Comparison of ENCODE assay signal across 8 cellular contexts in genomic region chr13:36919833-36920611, GRCh38. TPM values are rescaled to one million over a fixed set of nuclear protein-coding genes. Genes with fewer than 3 reads are reported as not detected.
DNase-seq lines count a peak whose midpoint lies in the region; ATAC-seq and TF ChIP-seq lines count a peak whose summit lies in the region.

TSS of gene SMAD9 (minus strand) at chr13:36920238. CDS start at chr13:36879689, 40,549 bp downstream.

- H2BK20ac ChIP-seq in IMR-90 (ENCODE audit: low read depth, low read length): peak within 1 kb of the TSS; percentile 76

- H3K4me3 ChIP-seq in IMR-90 (ENCODE audit: insufficient read depth, low read depth, low read length): peak within 1 kb of the TSS; percentile 78
- peak within 1 kb of the TSS; percentile 60 to 95 for H3K4me3 ChIP-seq in SK-N-SH (ENCODE audit: low read depth in 2 of 2, low read length in 1 of 2)
- H3K4me3 ChIP-seq in duodenal mucosa (ENCODE audit: low read depth in 1 of 2, low read length in 2 of 2): peak within 1 kb of the TSS; percentile 27 to 60
- H3K4me3 ChIP-seq in right lobe of liver: peak within 1 kb of the TSS; percentile 35 to 50 (median 40)
- peak within 1 kb of the TSS; percentile 64 to 82 (median 70) for H3K4me3 ChIP-seq in stomach

- H3K56ac ChIP-seq in IMR-90 (ENCODE audit: extremely low read depth, insufficient read depth, low read length): peak within 1 kb of the TSS; percentile 84

- H4K5ac ChIP-seq in IMR-90 (ENCODE audit: low read depth, low read length): peak within 1 kb of the TSS; percentile 64

- H4K91ac ChIP-seq in IMR-90 (ENCODE audit: insufficient read depth, low read depth, low read length): peak within 1 kb of the TSS; percentile 77

- peak within 1 kb of the TSS; percentile 25; the same call in 1 of the 2 replicates for H2AK5ac ChIP-seq in IMR-90 (ENCODE audit: low read depth, low read length)

- no TSS peak for BruUV-seq in IMR-90 (replicated peaks; lab: Mats Ljungman, UMichigan)

- peak within 1 kb of the TSS; percentile 58 for H3K18ac ChIP-seq in IMR-90 (ENCODE audit: low read depth, low read length)

- H3K27ac ChIP-seq in IMR-90 (ENCODE audit: insufficient read depth, low read length) (peak within 1 kb of the TSS; percentile 79), SK-N-SH (ENCODE audit: low read depth in 2 of 2, low read length in 1 of 2) (peak within 1 kb of the TSS; percentile 84 to 96), duodenal mucosa (ENCODE audit: low read depth, low read length) (no peak within 1 kb of the TSS), right lobe of liver (no peak within 1 kb of the TSS), stomach (peak within 1 kb of the TSS; percentile 59 to 88 (median 74))

- peak within 1 kb of the TSS; percentile 79 for H3K4ac ChIP-seq in IMR-90 (ENCODE audit: low read depth, low read length)

- dilution Hi-C loops in IMR-90 (cut with HindIII; ENCODE audit: low sequenced_read_pairs, unreplicated experiment): no loop called here

- peaks cover 39% of the 10 kb centered on the region for H3K79me2 ChIP-seq in SK-N-SH (ENCODE audit: insufficient read depth)

- H3F3A ChIP-seq in SK-N-SH (replicated peaks; ENCODE audit: insufficient read depth): peaks cover 24% of the 10 kb centered on the region

- in situ Hi-C loops in IMR-90 (cut with MboI; ENCODE audit: low sequenced_read_pairs): no loop called here

- H2AK9ac ChIP-seq in IMR-90 (replicated peaks; ENCODE audit: low read depth, low read length, poor library complexity): peak within 1 kb of the TSS; percentile 30

- H3K27me3 ChIP-seq in IMR-90 (ENCODE audit: control insufficient read depth, insufficient read depth, low read length) (no peaks in the 10 kb centered on the region), SK-N-SH (ENCODE audit: insufficient read depth) (no peaks in the 10 kb centered on the region), duodenal mucosa (ENCODE audit: control insufficient read depth in 1 of 2, insufficient read depth in 2 of 2, low read length in 2 of 2) (peaks cover 6 to 35% of the 10 kb centered on the region in 2 donors), right lobe of liver (no peaks in the 10 kb centered on the region), stomach (peaks cover 0 to 35% (median 0%) of the 10 kb centered on the region in 3 donors)

- H3K14ac ChIP-seq in IMR-90 (replicated peaks; ENCODE audit: low read depth, low read length): peak within 1 kb of the TSS; percentile 80

- TF ChIP-seq RAD21 in IMR-90 (IDR thresholded peaks at IDR 0.05; ENCODE audit: low read length) (no peak), SK-N-SH (IDR thresholded peaks at IDR 0.05; ENCODE audit: low read length) (no peak)

- no peaks in the 10 kb centered on the region for H3K9me3 ChIP-seq in IMR-90 (ENCODE audit: control insufficient read depth, insufficient read depth, low read length)
- no peaks in the 10 kb centered on the region for H3K9me3 ChIP-seq in SK-N-SH
- H3K9me3 ChIP-seq in duodenal mucosa (ENCODE audit: control insufficient read depth in 1 of 2, low read length in 2 of 2): no peaks in the 10 kb centered on the region
- no peaks in the 10 kb centered on the region for H3K9me3 ChIP-seq in right lobe of liver
- H3K9me3 ChIP-seq in stomach: no peaks in the 10 kb centered on the region

- POLR2A ChIA-PET in IMR-90 (lab: Charles Lee; ENCODE audit: unreplicated experiment) (no interaction called here), SK-N-SH (lab: Yijun Ruan, JAX) (no interaction called here)

- peak within 1 kb of the TSS; percentile 92 for H2AFZ ChIP-seq in IMR-90 (replicated peaks; ENCODE audit: low read length, poor library complexity)
- H2AFZ ChIP-seq in SK-N-SH (ENCODE audit: low read depth): peak within 1 kb of the TSS; percentile 92

- TF ChIP-seq CTCF in IMR-90 (conservative IDR thresholded peaks at IDR 0.05; ENCODE audit: low read depth, low read length) (no peak), SK-N-SH (IDR thresholded peaks at IDR 0.05) (no peak), right lobe of liver (IDR thresholded peaks at IDR 0.05) (no peak), stomach (IDR thresholded peaks at IDR 0.05) (no peak)

- H4K20me1 ChIP-seq in IMR-90 (ENCODE audit: insufficient read depth, low read length) (peaks cover 5% of the 10 kb centered on the region; the same call in 1 of the 2 replicates), SK-N-SH (ENCODE audit: insufficient read depth) (no peaks in the 10 kb centered on the region)

- peaks cover 9% of the 10 kb centered on the region for H3K9me1 ChIP-seq in IMR-90 (ENCODE audit: insufficient read depth, low read length)

- WGBS in IMR-90 (ENCODE audit: extremely low coverage in 2 of 2, insufficient read length in 1 of 2), 2 experiments: 0% methylated on average over 24 of the region's 102 CpGs; no CpG with 5 or more reads in 1 of the 2 experiments
- WGBS in SK-N-SH (ENCODE audit: low lambda C conversion rate): 2% methylated on average over 16 of the region's 102 CpGs
- no CpG with 5 or more reads among the region's 102 CpGs for WGBS in right lobe of liver (ENCODE audit: insufficient coverage, low coverage, low lambda C conversion rate, missing lambda C conversion rate)
- 0 to 2% (median 1%) methylated on average over 25 to 100 of the region's 102 CpGs for WGBS in stomach, 5 donors

- H3K36me3 ChIP-seq in IMR-90 (ENCODE audit: control insufficient read depth, insufficient read depth, low read length): no peaks in the 10 kb centered on the region
- no peaks in the 10 kb centered on the region for H3K36me3 ChIP-seq in SK-N-SH (replicated peaks in 1 of 2; ENCODE audit: control insufficient read depth in 1 of 2, insufficient read depth in 2 of 2, low read length in 1 of 2)
- H3K36me3 ChIP-seq in duodenal mucosa (ENCODE audit: control insufficient read depth in 1 of 2, insufficient read depth in 2 of 2, low read length in 2 of 2): no peaks in the 10 kb centered on the region
- no peaks in the 10 kb centered on the region for H3K36me3 ChIP-seq in right lobe of liver
- H3K36me3 ChIP-seq in stomach: no peaks in the 10 kb centered on the region

- H4K8ac ChIP-seq in IMR-90 (ENCODE audit: low read depth in 2 of 2, low read length in 2 of 2): peak within 1 kb of the TSS; percentile 4 to 76; a peak in 1 of 4 replicates

- H3K4me1 ChIP-seq in IMR-90 (ENCODE audit: control insufficient read depth, insufficient read depth, low read length) (peaks cover 8% of the 10 kb centered on the region), SK-N-SH (ENCODE audit: control insufficient read depth in 1 of 2, insufficient read depth in 2 of 2, low read depth in 1 of 2, low read length in 1 of 2) (peaks cover 25 to 40% of the 10 kb centered on the region in 2 experiments; a peak in 3 of 4 replicates), duodenal mucosa (ENCODE audit: control insufficient read depth in 1 of 2, insufficient read depth in 2 of 2, low read length in 2 of 2) (peaks cover 0 to 4% of the 10 kb centered on the region in 2 donors), right lobe of liver (peaks cover 0 to 11% (median 0%) of the 10 kb centered on the region in 4 donors), stomach (peaks cover 11 to 44% (median 24%) of the 10 kb centered on the region in 4 donors)

- peak; percentile 89 for DNase-seq in COR-L47 (lab: John Stamatoyannopoulos, UW)
- peak; percentile 67 for DNase-seq in IMR-90
- peak; percentile 91 for DNase-seq in SK-N-SH
- DNase-seq in right lobe of liver: peak; percentile 69 to 77 (median 72)
- peak; percentile 82 for DNase-seq in stomach

- peak within 1 kb of the TSS; percentile 82 for H2BK5ac ChIP-seq in IMR-90 (ENCODE audit: low read depth, low read length, poor library complexity, severe bottlenecking)

- H3K9ac ChIP-seq in IMR-90 (ENCODE audit: low read depth, low read length) (peak within 1 kb of the TSS; percentile 89), SK-N-SH (peak within 1 kb of the TSS; percentile 83), duodenal mucosa (ENCODE audit: low read depth in 1 of 2, low read length in 2 of 2) (peak within 1 kb of the TSS in 1 of 2 donors; percentile 15)

- CTCF ChIA-PET in IMR-90 (lab: Yijun Ruan, JAX): no interaction called here
- CTCF ChIA-PET in SK-N-SH (lab: Yijun Ruan, JAX): interaction anchor here (0.9 to 1.8 kb wide), 3 partner anchors 53 to 71 kb away, joined by 3 to 5 read pairs (median 3); no protein-coding TSS in a partner anchor

- peak within 1 kb of the TSS; percentile 86 for H3K23ac ChIP-seq in IMR-90 (ENCODE audit: low read depth, low read length)

- peak within 1 kb of the TSS; percentile 85 for H2BK120ac ChIP-seq in IMR-90 (ENCODE audit: low read depth, low read length)

- H2BK15ac ChIP-seq in IMR-90 (ENCODE audit: low read depth, low read length): peak within 1 kb of the TSS; percentile 45; the same call in 1 of the 3 replicates

- TF ChIP-seq EP300 in SK-N-SH (IDR thresholded peaks at IDR 0.05; ENCODE audit: borderline replicate concordance in 1 of 2, low read depth in 1 of 2, low read length in 1 of 2) (no peak; a peak in 1 of 4 replicates), stomach (IDR thresholded peaks at IDR 0.05) (no peak)

- no peaks in the 10 kb centered on the region for H3K9me2 ChIP-seq in SK-N-SH

- H3K4me2 ChIP-seq in IMR-90 (ENCODE audit: low read depth, low read length) (peak within 1 kb of the TSS; percentile 83), SK-N-SH (peak within 1 kb of the TSS; percentile 83)

- TF ChIP-seq POLR2A in IMR-90 (IDR thresholded peaks at IDR 0.05; ENCODE audit: low read depth, low read length) (no peak), right lobe of liver (IDR thresholded peaks at IDR 0.05) (no peak), stomach (IDR thresholded peaks at IDR 0.05) (no peak)

- ATAC-seq in GM19438 (IDR thresholded peaks at IDR 0.05; ENCODE audit: low read depth, unreplicated experiment): peak; percentile 68
- ATAC-seq in IMR-90 (ENCODE audit: low read depth): peak; percentile 66
- peak; percentile 67 to 71 (median 70) for ATAC-seq in right lobe of liver
- no peak for ATAC-seq in HG03025 (IDR thresholded peaks at IDR 0.05; ENCODE audit: low FRiP score, unreplicated experiment)

- intact Hi-C loops in IMR-90 (cut with micrococcal nuclease) (loop anchor here (2.0 to 5.0 kb wide), 2 partner anchors 38 to 61 kb away; no protein-coding TSS in a partner anchor), right lobe of liver (cut with DNase I) (no loop called here), stomach (cut with DNase I; ENCODE audit: low total_unique reads) (no loop called here)

- peaks cover 9 to 26% of the 10 kb centered on the region in 2 experiments; a peak in 3 of 4 replicates for H3K79me1 ChIP-seq in IMR-90 (ENCODE audit: low read depth in 1 of 2, low read length in 2 of 2)

TF ChIP-seq in SK-N-SH, 30 proteins besides CTCF, POLR2A, EP300 and RAD21 (continues in another document):
- no peak for TF ChIP-seq POLR2AphosphoS5 (IDR thresholded peaks at IDR 0.05; ENCODE audit: low read depth, low read length)

RNA-seq across cellular contexts. Expression of gene SMAD9, which starts in this region (rescaled TPM):
- 4.8 and 5.8 TPM in 2 replicates for total RNA-seq in IMR-90 (2012; rRNA removed)
- polyA plus RNA-seq in IMR-90 (2012; rRNA removed): 2.7 and 3.2 TPM in 2 replicates
- 1.4 and 4.5 TPM in 2 replicates for polyA plus RNA-seq in IMR-90 (2012; cell fraction: cytosol; rRNA removed)
- 2.5 and 4.0 TPM in 2 replicates for polyA plus RNA-seq in IMR-90 (2012; cell fraction: nucleus; rRNA removed; ENCODE audit: low replicate concordance)
- 3.1 and 4.0 TPM in 2 replicates for polyA plus RNA-seq in SK-N-SH (2012; rRNA removed)
- 4.5 and 5.0 TPM in 2 replicates for polyA plus RNA-seq in SK-N-SH (2012; cell fraction: cytosol; rRNA removed)
- 5.8 and 8.2 TPM in 2 replicates for polyA plus RNA-seq in SK-N-SH (2012; cell fraction: nucleus; rRNA removed)
- 1 to 10 TPM in 4 of 6 experiments, under 1 TPM in 2; 0.80 to 1.5 (median 1.3) TPM for total RNA-seq in right lobe of liver
- total RNA-seq in stomach: 10 to 100 TPM in 4 of 5 donors, 1 to 10 TPM in 1; 4.7 to 21.5 (median 11.6) TPM
- 1 to 10 TPM; 1.6 to 5.0 (median 4.2) TPM for polyA plus RNA-seq in stomach

Comparison
In these comparisons a context has a peak if more than half of its experiments do, and no peak if none do; other contexts are left out.
1. H3K27ac ChIP-seq: peak in IMR-90 (single experiment), SK-N-SH (2 of 2) and stomach (5 of 5); none in duodenal mucosa (single experiment) and right lobe of liver (0 of 3).
2. Peak in every context shown above with its lines, with median percentiles within 50 percentile points of each other: DNase-seq and H3K4me3 ChIP-seq.